Comparison of ENCODE assay signal across 9 cellular contexts in the genomic region with DNA sequence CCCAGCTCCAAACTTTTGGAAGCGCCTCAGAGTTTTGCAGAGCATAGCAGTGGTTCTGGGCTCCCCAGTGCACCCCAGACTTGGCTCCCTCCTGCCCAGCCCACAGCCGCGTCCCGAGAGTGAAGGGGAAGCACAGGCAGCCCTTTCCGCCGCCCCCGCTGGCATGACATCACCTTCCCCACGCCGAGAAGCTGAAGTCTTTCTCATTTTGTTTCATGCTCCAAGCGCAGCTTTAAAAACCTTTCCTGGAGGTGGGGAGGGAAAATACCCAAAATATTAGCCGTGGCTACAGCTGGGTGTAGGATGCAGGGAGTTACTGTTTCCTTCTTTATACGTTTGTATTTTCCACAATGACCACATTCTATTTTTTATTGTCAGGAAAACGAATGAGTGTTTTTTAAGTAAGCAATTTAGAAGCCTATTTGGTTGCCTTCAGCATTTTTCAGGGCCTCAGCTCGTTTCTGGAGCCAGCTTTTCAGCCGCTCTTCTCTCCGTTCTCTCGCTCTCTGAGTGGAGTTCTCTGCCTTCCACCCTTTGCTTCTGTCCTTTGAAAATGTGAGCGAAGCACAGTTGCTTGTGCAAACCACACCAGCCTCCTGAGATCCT.
DNase-seq lines count a peak whose midpoint lies in the region; ATAC-seq and TF ChIP-seq lines count a peak whose summit lies in the region.
"Had no signal": no experiment of that assay in that cellular context is flagged by ENCODE, and none has a peak within 500 bp of the region (broad histone marks: within the 10 kb centered on the region; RNA-seq: fewer than 3 reads in every experiment).

No MANE protein-coding gene starts in this region.

- peak overlapping the region; percentile 72 for H3K4me3 Mint-ChIP-seq in T-helper 1 cell treated with Interleukin-12 subunit alpha and Interleukin-12 subunit beta and Interleukin-4 antibody, amounts not matched to agents 30 μg/mL and 1 μg/mL, for 36 hours
- H3K4me3 Mint-ChIP-seq in T-helper 2 cell treated with Interferon-gamma antibody and Interleukin-4, amounts not matched to agents 5 μg/mL and 100 μg/mL, for 36 hours: peak overlapping the region; percentile 73
- peak overlapping the region; percentile 89 to 93 for H3K4me3 Mint-ChIP-seq in stimulated activated naive B cell treated with anti-CD40 and anti-IgM and Interleukin-4, amounts not matched to agents 10 μg/mL and 1 μg/mL and 100 μg/mL, for 72 hours
- no peak overlapping the region for H3K4me3 Mint-ChIP-seq in Caco-2 (ENCODE audit: unreplicated experiment)

- H3K4me1 Mint-ChIP-seq in T-helper 1 cell treated with Interleukin-12 subunit alpha and Interleukin-12 subunit beta and Interleukin-4 antibody, amounts not matched to agents 30 μg/mL and 1 μg/mL, for 36 hours (ENCODE audit: low read depth): peaks cover 23% of the 10 kb centered on the region
- peaks cover 24% of the 10 kb centered on the region for H3K4me1 Mint-ChIP-seq in T-helper 2 cell treated with Interferon-gamma antibody and Interleukin-4, amounts not matched to agents 5 μg/mL and 100 μg/mL, for 36 hours (ENCODE audit: low read depth)
- peaks cover 34 to 78% of the 10 kb centered on the region in 2 donors for H3K4me1 Mint-ChIP-seq in stimulated activated naive B cell treated with anti-CD40 and anti-IgM and Interleukin-4, amounts not matched to agents 10 μg/mL and 1 μg/mL and 100 μg/mL, for 72 hours
- H3K4me1 Mint-ChIP-seq in Caco-2 (ENCODE audit: low read depth, unreplicated experiment): peaks cover 18% of the 10 kb centered on the region

- CTCF ChIA-PET in Caco-2 (lab: Charles Lee): interaction anchor here (0.6 to 1.6 kb wide), 2 partner anchors 165 to 213 kb away, joined by 6 to 7 read pairs; partner anchors contain the start of gene RRBP1

- H3K4me1 ChIP-seq in muscle layer of colon (ENCODE audit: insufficient read depth, low read length) (peaks cover 18% of the 10 kb centered on the region), Caco-2 (no peaks in the 10 kb centered on the region; the same call in 1 of the 2 replicates)

- H3K36me3 ChIP-seq in muscle layer of colon (ENCODE audit: insufficient read depth, low read length) (no peaks in the 10 kb centered on the region), Caco-2 (ENCODE audit: control insufficient read depth, insufficient read depth, low read length) (no peaks in the 10 kb centered on the region)

- ATAC-seq in stimulated activated naive B cell treated with anti-CD40 and anti-IgM and Interleukin-4, amounts not matched to agents 10 μg/mL and 1 μg/mL and 100 μg/mL, for 72 hours (replicated peaks): peak; percentile 81 to 89

- no peak for DNase-seq in T-helper 1 cell
- DNase-seq in T-helper 2 cell treated with Interferon-gamma antibody and Interleukin-4, amounts not matched to agents 5 μg/mL and 100 μg/mL, for 36 hours (ENCODE audit: low spot score): peak; percentile 80
- DNase-seq in dedifferentiated amniotic fluid mesenchymal stem cell (ENCODE audit: extremely low spot score): peak; percentile 36
- DNase-seq in stimulated activated naive B cell treated with anti-CD40 and anti-IgM and Interleukin-4, amounts not matched to agents 10 μg/mL and 1 μg/mL and 100 μg/mL, for 72 hours: peak; percentile 72
- DNase-seq in OCI-M2 (lab: John Stamatoyannopoulos, UW; ENCODE audit: unreplicated experiment): no peak
- DNase-seq in Caco-2: no peak

- TF ChIP-seq CTCF in Caco-2 (IDR thresholded peaks at IDR 0.05; ENCODE audit: insufficient read depth in 1 of 2, low read depth in 1 of 2, low read length in 1 of 2, severe bottlenecking in 1 of 2, unreplicated experiment in 1 of 2): no peak

- H3K27me3 ChIP-seq in muscle layer of colon (ENCODE audit: control insufficient read depth in 1 of 2, insufficient read depth in 2 of 2, low read length in 2 of 2) (no peaks in the 10 kb centered on the region), Caco-2 (replicated peaks; ENCODE audit: control insufficient read depth, insufficient read depth, low read length) (no peaks in the 10 kb centered on the region)

- H3K4me3 ChIP-seq in muscle layer of colon (ENCODE audit: low read depth in 1 of 2, low read length in 2 of 2) (peak overlapping the region; percentile 30 to 58), Caco-2 (ENCODE audit: low read depth, low read length) (no peak overlapping the region)
- H3K4me3 ChIP-seq: A549 had no signal

- H3K9me3 ChIP-seq in muscle layer of colon (ENCODE audit: low read length): no peaks in the 10 kb centered on the region
- peaks cover 11% of the 10 kb centered on the region for H3K9me3 ChIP-seq in Caco-2

- peak overlapping the region; percentile 14 for H3K27ac Mint-ChIP-seq in T-helper 1 cell treated with Interleukin-12 subunit alpha and Interleukin-12 subunit beta and Interleukin-4 antibody, amounts not matched to agents 30 μg/mL and 1 μg/mL, for 36 hours
- peak overlapping the region; percentile 54 for H3K27ac Mint-ChIP-seq in T-helper 2 cell treated with Interferon-gamma antibody and Interleukin-4, amounts not matched to agents 5 μg/mL and 100 μg/mL, for 36 hours
- H3K27ac Mint-ChIP-seq in stimulated activated naive B cell treated with anti-CD40 and anti-IgM and Interleukin-4, amounts not matched to agents 10 μg/mL and 1 μg/mL and 100 μg/mL, for 72 hours: peak overlapping the region; percentile 96
- no peak overlapping the region for H3K27ac Mint-ChIP-seq in Caco-2 (ENCODE audit: unreplicated experiment)

- BruUV-seq in Caco-2 (replicated peaks; lab: Mats Ljungman, UMichigan): no TSS peak

- peaks cover 2% of the 10 kb centered on the region for H3K36me3 Mint-ChIP-seq in T-helper 1 cell treated with Interleukin-12 subunit alpha and Interleukin-12 subunit beta and Interleukin-4 antibody, amounts not matched to agents 30 μg/mL and 1 μg/mL, for 36 hours (ENCODE audit: low read depth)
- no peaks in the 10 kb centered on the region for H3K36me3 Mint-ChIP-seq in T-helper 2 cell treated with Interferon-gamma antibody and Interleukin-4, amounts not matched to agents 5 μg/mL and 100 μg/mL, for 36 hours (ENCODE audit: low read depth)
- peaks cover 0 to 2% of the 10 kb centered on the region in 2 donors for H3K36me3 Mint-ChIP-seq in stimulated activated naive B cell treated with anti-CD40 and anti-IgM and Interleukin-4, amounts not matched to agents 10 μg/mL and 1 μg/mL and 100 μg/mL, for 72 hours
- H3K36me3 Mint-ChIP-seq in Caco-2 (ENCODE audit: insufficient read depth, unreplicated experiment): no peaks in the 10 kb centered on the region

- peak overlapping the region; percentile 52 for H3K9ac ChIP-seq in muscle layer of colon (ENCODE audit: low read length)

- H3K27me3 Mint-ChIP-seq in T-helper 1 cell treated with Interleukin-12 subunit alpha and Interleukin-12 subunit beta and Interleukin-4 antibody, amounts not matched to agents 30 μg/mL and 1 μg/mL, for 36 hours (ENCODE audit: low read depth): peaks cover 43% of the 10 kb centered on the region
- H3K27me3 Mint-ChIP-seq in T-helper 2 cell treated with Interferon-gamma antibody and Interleukin-4, amounts not matched to agents 5 μg/mL and 100 μg/mL, for 36 hours (ENCODE audit: low read depth): peaks cover 44% of the 10 kb centered on the region
- peaks cover 0 to 3% of the 10 kb centered on the region in 2 donors for H3K27me3 Mint-ChIP-seq in stimulated activated naive B cell treated with anti-CD40 and anti-IgM and Interleukin-4, amounts not matched to agents 10 μg/mL and 1 μg/mL and 100 μg/mL, for 72 hours
- H3K27me3 Mint-ChIP-seq in Caco-2 (ENCODE audit: insufficient read depth, unreplicated experiment): no peaks in the 10 kb centered on the region

- peak overlapping the region; percentile 67 for H3K27ac ChIP-seq in muscle layer of colon (ENCODE audit: low read depth, low read length)
- H3K27ac ChIP-seq: A549 had no signal

- H3K9me3 Mint-ChIP-seq in T-helper 1 cell treated with Interleukin-12 subunit alpha and Interleukin-12 subunit beta and Interleukin-4 antibody, amounts not matched to agents 30 μg/mL and 1 μg/mL, for 36 hours: no peaks in the 10 kb centered on the region
- H3K9me3 Mint-ChIP-seq in T-helper 2 cell treated with Interferon-gamma antibody and Interleukin-4, amounts not matched to agents 5 μg/mL and 100 μg/mL, for 36 hours: no peaks in the 10 kb centered on the region
- no peaks in the 10 kb centered on the region for H3K9me3 Mint-ChIP-seq in stimulated activated naive B cell treated with anti-CD40 and anti-IgM and Interleukin-4, amounts not matched to agents 10 μg/mL and 1 μg/mL and 100 μg/mL, for 72 hours
- H3K9me3 Mint-ChIP-seq in Caco-2 (ENCODE audit: unreplicated experiment): peaks cover 20% of the 10 kb centered on the region

- intact Hi-C loops in Caco-2 (cut with micrococcal nuclease; ENCODE audit: unreplicated experiment): loop anchor here (5.0 to 10.0 kb wide), 3 partner anchors 42 to 391 kb away; no protein-coding TSS in a partner anchor

- POLR2A ChIA-PET in Caco-2 (lab: Charles Lee): interaction anchor here (0.5 to 0.6 kb wide), 2 partner anchors 60 to 397 kb away, joined by 3 to 4 read pairs; no protein-coding TSS in a partner anchor

Comparison
In these comparisons a context has a peak if more than half of its experiments do, and no peak if none do; other contexts are left out.
1. DNase-seq: peak in T-helper 2 cell treated with Interferon-gamma antibody and Interleukin-4, amounts not matched to agents 5 μg/mL and 100 μg/mL, for 36 hours (single experiment), dedifferentiated amniotic fluid mesenchymal stem cell (single experiment) and stimulated activated naive B cell treated with anti-CD40 and anti-IgM and Interleukin-4, amounts not matched to agents 10 μg/mL and 1 μg/mL and 100 μg/mL, for 72 hours (single experiment); none in T-helper 1 cell (0 of 5), OCI-M2 (single experiment) and Caco-2 (0 of 2).